ENCODE assay signal across 11 cellular contexts in genomic region chr1:201941420-201942128, GRCh38. TPM values are rescaled to one million over a fixed set of nuclear protein-coding genes. Genes with fewer than 3 reads are reported as not detected.
A peak's percentile ranks its signal among the peaks of the same experiment; 100 is the strongest.
DNase-seq lines count a peak whose midpoint lies in the region; ATAC-seq, FAIRE-seq and TF ChIP-seq lines count a peak whose summit lies in the region.
"Had no signal": no experiment of that assay in that cellular context is flagged by ENCODE, and none has a peak within 500 bp of the region (broad histone marks: within the 10 kb centered on the region; RNA-seq: fewer than 3 reads in every experiment).

No MANE protein-coding gene starts in this region.

- intact Hi-C loops in K562 (cut with micrococcal nuclease): no loop called here
- intact Hi-C loops in testis (cut with DNase I; ENCODE audit: low total_unique reads): no loop called here

- H3K27ac Mint-ChIP-seq in activated naive CD8-positive, alpha-beta T cell treated with anti-CD3 and anti-CD28 coated beads, Interleukin-2, amount 50 U/mL, for 24 hours: no peak overlapping the region
- H3K27ac Mint-ChIP-seq: activated CD4-positive, alpha-beta T cell treated with anti-CD3 and anti-CD28 coated beads for 36 hours; natural killer cell had no signal

- H3K4me1 ChIP-seq in K562 (replicated peaks in 1 of 2; ENCODE audit: control insufficient read depth in 2 of 2, insufficient read depth in 2 of 2, low read length in 2 of 2) (peaks cover 38 to 44% of the 10 kb centered on the region in 2 experiments), testis (peaks cover 16% of the 10 kb centered on the region)

- peaks cover 28% of the 10 kb centered on the region for H3K27me3 Mint-ChIP-seq in activated naive CD8-positive, alpha-beta T cell treated with anti-CD3 and anti-CD28 coated beads, Interleukin-2, amount 50 U/mL, for 24 hours

- in situ Hi-C loops in K562 (cut with MboI): no loop called here

- H3K9me1 ChIP-seq in K562 (ENCODE audit: control insufficient read depth, insufficient read depth, low read length): no peaks in the 10 kb centered on the region

- no peaks in the 10 kb centered on the region for H3K36me3 ChIP-seq in K562 (ENCODE audit: control insufficient read depth, insufficient read depth, low read length)
- no peaks in the 10 kb centered on the region for H3K36me3 ChIP-seq in testis (ENCODE audit: low read depth, missing control alignments)
- H3K36me3 ChIP-seq: MG63 had no signal

- H3K4me1 Mint-ChIP-seq in activated naive CD8-positive, alpha-beta T cell treated with anti-CD3 and anti-CD28 coated beads, Interleukin-2, amount 50 U/mL, for 24 hours: peaks cover 1% of the 10 kb centered on the region

- H3K4me3 ChIP-seq in K562 (peak overlapping the region; percentile 4; the same call in 1 of the 2 replicates), testis (peak overlapping the region in 1 of 2 donors; percentile 45)
- H3K4me3 ChIP-seq: MG63 had no signal

- 0 out of 6 replicates have a peak, but pooled peaks of 1 of the 3 experiments have one; percentile 26 for TF ChIP-seq CTCF in K562 (IDR thresholded peaks at IDR 0.05 in 2 of 3, conservative IDR thresholded peaks at IDR 0.05 in 1 of 3; ENCODE audit: insufficient read depth in 2 of 3, low read depth in 1 of 3, low read length in 3 of 3)
- TF ChIP-seq CTCF in testis (IDR thresholded peaks at IDR 0.05): no peak

- DNase-seq in NCI-H2029 (lab: John Stamatoyannopoulos, UW) (peak; percentile 53), K562 (ENCODE audit: extremely low read depth in 1 of 4, low spot score in 3 of 4) (peak; percentile 84 to 96 (median 86)), testis (peak; percentile 25), DMS 273 treated with DMSO at 0.1 percent for 48 hours (lab: John Stamatoyannopoulos, UW) (no peak)
- no peak for DNase-seq in activated naive CD8-positive, alpha-beta T cell treated with anti-CD3 and anti-CD28 coated beads, Interleukin-2, amount 50 U/mL, for 24 hours
- no peak for DNase-seq in activated naive CD4-positive, alpha-beta T cell treated with Interleukin-2 at 50 U/mL for 16 hours
- DNase-seq: activated CD4-positive, alpha-beta T cell treated with anti-CD3 and anti-CD28 coated beads for 36 hours; MG63; natural killer cell had no signal

- peak; percentile 80 for TF ChIP-seq POLR2A in K562 (conservative IDR thresholded peaks at IDR 0.05)
- no peak for TF ChIP-seq POLR2A in testis (IDR thresholded peaks at IDR 0.05)

- peak; percentile 58; the same call in 1 of the 2 replicates for TF ChIP-seq EP300 in K562 (IDR thresholded peaks at IDR 0.05; ENCODE audit: low read length)

- no peaks in the 10 kb centered on the region for H3K79me2 ChIP-seq in K562 (ENCODE audit: control insufficient read depth, insufficient read depth, low read length)

- FAIRE-seq in K562 (lab: Jason Lieb, UNC): peak; percentile 92

- WGBS in K562 (ENCODE audit: insufficient coverage, low coverage, missing lambda C conversion rate): 5% methylated on average over 18 of the region's 18 CpGs
- 36 to 47% methylated on average over 14 to 18 of the region's 18 CpGs for WGBS in testis, 2 donors

- peak in 1 of 2 experiments; percentile 22; a peak in 2 of 4 replicates for TF ChIP-seq RAD21 in K562 (CRISPR knock-in tag; conservative IDR thresholded peaks at IDR 0.05 in 1 of 2, IDR thresholded peaks at IDR 0.05 in 1 of 2)

- H3K27me3 ChIP-seq in K562 (ENCODE audit: control insufficient read depth in 2 of 2, insufficient read depth in 2 of 2, low read length in 2 of 2) (no peaks in the 10 kb centered on the region), layer of hippocampus (ENCODE audit: control insufficient read depth, insufficient read depth, low read length) (no peaks in the 10 kb centered on the region), testis (no peaks in the 10 kb centered on the region)
- H3K27me3 ChIP-seq: MG63 had no signal

- peak overlapping the region; percentile 91 for H3K27ac ChIP-seq in K562 (ENCODE audit: extremely low read depth, low read depth, low read length)
- peak overlapping the region; percentile 13 for H3K27ac ChIP-seq in layer of hippocampus (ENCODE audit: low read depth, low read length)
- peak overlapping the region; percentile 40 to 90 for H3K27ac ChIP-seq in testis

- H3K9me3 Mint-ChIP-seq in activated naive CD8-positive, alpha-beta T cell treated with anti-CD3 and anti-CD28 coated beads, Interleukin-2, amount 50 U/mL, for 24 hours: no peaks in the 10 kb centered on the region
- H3K9me3 Mint-ChIP-seq: natural killer cell had no signal

- ATAC-seq in K562 (peak; percentile 83), GM21528 (IDR thresholded peaks at IDR 0.05; ENCODE audit: low FRiP score, unreplicated experiment) (no peak)
- no peak for ATAC-seq in activated naive CD8-positive, alpha-beta T cell treated with anti-CD3 and anti-CD28 coated beads, Interleukin-2, amount 50 U/mL, for 24 hours
- ATAC-seq: activated CD4-positive, alpha-beta T cell treated with anti-CD3 and anti-CD28 coated beads for 36 hours; natural killer cell had no signal

- H3K9me3 ChIP-seq in K562 (replicated peaks; ENCODE audit: control insufficient read depth, insufficient read depth, low read depth, low read length): no peaks in the 10 kb centered on the region
- H3K9me3 ChIP-seq in testis: no peaks in the 10 kb centered on the region

- H3K4me2 ChIP-seq in K562 (ENCODE audit: insufficient read depth, low read length): peak overlapping the region; percentile 77

- H3K4me3 Mint-ChIP-seq in activated naive CD8-positive, alpha-beta T cell treated with anti-CD3 and anti-CD28 coated beads, Interleukin-2, amount 50 U/mL, for 24 hours: no peak overlapping the region
- H3K4me3 Mint-ChIP-seq: activated CD4-positive, alpha-beta T cell treated with anti-CD3 and anti-CD28 coated beads for 36 hours; natural killer cell had no signal

- CTCF ChIA-PET in K562 (lab: Yijun Ruan, JAX; ENCODE audit: low intra/inter-chr PET ratio): interaction anchor here (0.6 kb wide), 1 partner anchor 14 kb away, joined by 3 read pairs; the partner anchor contains the start of gene TIMM17A

- H3K9ac ChIP-seq in K562 (ENCODE audit: insufficient read depth in 1 of 2, low read depth in 2 of 2, low read length in 2 of 2): peak overlapping the region; percentile 81 to 90

- H2AFZ ChIP-seq in K562 (ENCODE audit: low read depth, low read length): peak overlapping the region; percentile 99

- BruUV-seq in K562 (replicated peaks; lab: Mats Ljungman, UMichigan): no TSS peak

- H3K36me3 Mint-ChIP-seq in activated naive CD8-positive, alpha-beta T cell treated with anti-CD3 and anti-CD28 coated beads, Interleukin-2, amount 50 U/mL, for 24 hours (ENCODE audit: low read depth): no peaks in the 10 kb centered on the region
- H3K36me3 Mint-ChIP-seq: natural killer cell had no signal

- H4K20me1 ChIP-seq in K562 (replicated peaks; ENCODE audit: control insufficient read depth, insufficient read depth, low read length): no peaks in the 10 kb centered on the region

- POLR2A ChIA-PET in K562 (lab: Yijun Ruan, JAX): interaction anchor here (0.5 to 1.8 kb wide), 7 partner anchors 9 to 25 kb away, joined by 3 to 9 read pairs (median 5); partner anchors contain the start of gene TIMM17A

RNA-seq across cellular contexts. Expression of gene LMOD1, which starts 4.8 kb away (rescaled TPM):
- 0.65 and 1.6 TPM in 2 replicates for total RNA-seq in K562 (2011; cell fraction: chromatin; rRNA removed; ENCODE audit: low replicate concordance)
- 1.4 and 1.7 TPM in 2 replicates for total RNA-seq in K562 (2011; cell fraction: nucleolus; rRNA removed)
- total RNA-seq in K562 (2011; cell fraction: nucleoplasm; rRNA removed): 0.92 and 1.5 TPM in 2 replicates
- 0.54 and 0.69 TPM in 2 replicates for total RNA-seq in K562 (2014; rRNA removed)
- 0.16 and 0.22 TPM in 2 replicates for total RNA-seq in K562 (2014; rRNA removed; fragmentation: Illumina TruSeq; extraction: Trizol)
- 0.15 and 0.22 TPM in 2 replicates for total RNA-seq in K562 (2015; rRNA removed; fragmentation: Illumina TruSeq; extraction: Trizol)
- 0.42 and 0.54 TPM in 2 replicates for total RNA-seq in K562 (2021)
- 0.28 and 0.43 TPM in 2 replicates for polyA plus RNA-seq in K562 (2011; rRNA removed)
- 0.24 and 0.48 TPM in 2 replicates for polyA plus RNA-seq in K562 (2011; cell fraction: cytosol; rRNA removed)
- polyA plus RNA-seq in K562 (2011; cell fraction: nucleus; rRNA removed): 0.65 and 1.5 TPM in 2 replicates
- 0.33 and 0.69 TPM in 2 replicates for polyA plus RNA-seq in K562 (2012)
- polyA plus RNA-seq in K562 (2014; fragmentation: Illumina TruSeq; extraction: Trizol): 0.40 and 0.45 TPM in 2 replicates
- polyA plus RNA-seq in K562 (2014; fragmentation: Nextera tagmentation; extraction: Ambion mirVana): under 1 TPM in 1 of 2 experiments, not detected in 1; 0.03 TPM
- 0.33 and 0.39 TPM in 2 replicates for polyA plus RNA-seq in K562 (2014; rRNA removed)
- polyA minus RNA-seq in K562 (2011; rRNA and poly(A)+ RNA removed): 0.27 and 0.60 TPM in 2 replicates
- polyA minus RNA-seq in K562 (2011; cell fraction: cytosol; rRNA and poly(A)+ RNA removed): 0.38 TPM in 1 of 2 replicates, not detected in the other
- 0.56 and 0.81 TPM in 2 replicates for polyA minus RNA-seq in K562 (2011; cell fraction: nucleus; rRNA and poly(A)+ RNA removed)
- 10 to 100 TPM; 31.4 to 46.3 TPM for total RNA-seq in testis
- polyA plus RNA-seq in testis (ENCODE audit: insufficient read depth, low read depth, low replicate concordance): 39.4 TPM
- total RNA-seq: activated CD4-positive, alpha-beta T cell treated with anti-CD3 and anti-CD28 coated beads for 36 hours; natural killer cell had no signal

RNA-seq across cellular contexts. Expression of gene TIMM17A, which starts 13.7 kb away (rescaled TPM):
- 89.8 and 171 TPM in 2 replicates for total RNA-seq in K562 (2011; cell fraction: chromatin; rRNA removed; ENCODE audit: low replicate concordance)
- 62.5 and 62.7 TPM in 2 replicates for total RNA-seq in K562 (2011; cell fraction: nucleolus; rRNA removed)
- 108 and 147 TPM in 2 replicates for total RNA-seq in K562 (2011; cell fraction: nucleoplasm; rRNA removed)
- total RNA-seq in K562 (2014; rRNA removed): 116 and 131 TPM in 2 replicates
- 226 and 256 TPM in 2 replicates for total RNA-seq in K562 (2014; rRNA removed; fragmentation: Illumina TruSeq; extraction: Trizol)
- 158 and 173 TPM in 2 replicates for total RNA-seq in K562 (2015; rRNA removed; fragmentation: Illumina TruSeq; extraction: Trizol)
- 179 and 180 TPM in 2 replicates for total RNA-seq in K562 (2021)
- polyA plus RNA-seq in K562 (2011; rRNA removed): 197 and 262 TPM in 2 replicates
- polyA plus RNA-seq in K562 (2011; cell fraction: cytosol; rRNA removed): 61.6 and 97.5 TPM in 2 replicates
- 58.4 and 74.7 TPM in 2 replicates for polyA plus RNA-seq in K562 (2011; cell fraction: nucleus; rRNA removed)
- 85.8 and 148 TPM in 2 replicates for polyA plus RNA-seq in K562 (2012)
- 146 and 154 TPM in 2 replicates for polyA plus RNA-seq in K562 (2014; fragmentation: Illumina TruSeq; extraction: Trizol)
- 100 to 1,000 TPM; 676 to 744 TPM for polyA plus RNA-seq in K562 (2014; fragmentation: Nextera tagmentation; extraction: Ambion mirVana)
- 155 and 178 TPM in 2 replicates for polyA plus RNA-seq in K562 (2014; rRNA removed)
- polyA minus RNA-seq in K562 (2011; rRNA and poly(A)+ RNA removed): 94.8 and 116 TPM in 2 replicates
- 31.9 and 42.0 TPM in 2 replicates for polyA minus RNA-seq in K562 (2011; cell fraction: cytosol; rRNA and poly(A)+ RNA removed)
- 29.8 and 43.9 TPM in 2 replicates for polyA minus RNA-seq in K562 (2011; cell fraction: nucleus; rRNA and poly(A)+ RNA removed)
- 10 to 100 TPM; 22.7 to 24.7 TPM for total RNA-seq in testis
- polyA plus RNA-seq in testis (ENCODE audit: insufficient read depth, low read depth, low replicate concordance): 42.5 TPM

RNA-seq across cellular contexts. Expression of gene RNPEP, which starts 40.9 kb away (rescaled TPM):
- total RNA-seq in K562 (2011; cell fraction: chromatin; rRNA removed; ENCODE audit: low replicate concordance): 80.9 and 81.4 TPM in 2 replicates
- total RNA-seq in K562 (2011; cell fraction: nucleolus; rRNA removed): 51.8 and 56.9 TPM in 2 replicates
- 46.3 and 49.2 TPM in 2 replicates for total RNA-seq in K562 (2011; cell fraction: nucleoplasm; rRNA removed)
- total RNA-seq in K562 (2014; rRNA removed): 64.4 and 76.9 TPM in 2 replicates
- 51.4 and 56.3 TPM in 2 replicates for total RNA-seq in K562 (2014; rRNA removed; fragmentation: Illumina TruSeq; extraction: Trizol)
- total RNA-seq in K562 (2015; rRNA removed; fragmentation: Illumina TruSeq; extraction: Trizol): 61.6 and 63.4 TPM in 2 replicates
- total RNA-seq in K562 (2021): 85.1 and 85.9 TPM in 2 replicates
- polyA plus RNA-seq in K562 (2011; rRNA removed): 47.7 and 102 TPM in 2 replicates
- polyA plus RNA-seq in K562 (2011; cell fraction: cytosol; rRNA removed): 51.2 and 51.7 TPM in 2 replicates
- polyA plus RNA-seq in K562 (2011; cell fraction: nucleus; rRNA removed): 83.3 and 107 TPM in 2 replicates
- polyA plus RNA-seq in K562 (2012): 97.9 and 111 TPM in 2 replicates
- 119 and 131 TPM in 2 replicates for polyA plus RNA-seq in K562 (2014; fragmentation: Illumina TruSeq; extraction: Trizol)
- polyA plus RNA-seq in K562 (2014; fragmentation: Nextera tagmentation; extraction: Ambion mirVana): 10 to 100 TPM; 27.5 to 35.1 TPM
- 63.5 and 70.8 TPM in 2 replicates for polyA plus RNA-seq in K562 (2014; rRNA removed)
- 40.3 and 59.5 TPM in 2 replicates for polyA minus RNA-seq in K562 (2011; rRNA and poly(A)+ RNA removed)
- polyA minus RNA-seq in K562 (2011; cell fraction: cytosol; rRNA and poly(A)+ RNA removed): 46.6 and 57.6 TPM in 2 replicates
- polyA minus RNA-seq in K562 (2011; cell fraction: nucleus; rRNA and poly(A)+ RNA removed): 16.6 and 28.9 TPM in 2 replicates
- 10 to 100 TPM; 55.4 to 58.1 TPM for total RNA-seq in testis
- 60.4 TPM for polyA plus RNA-seq in testis (ENCODE audit: insufficient read depth, low read depth, low replicate concordance)

RNA-seq across cellular contexts. Expression of gene SHISA4, which starts 52.9 kb away (rescaled TPM):
- total RNA-seq in K562 (2011; cell fraction: chromatin; rRNA removed; ENCODE audit: low replicate concordance): 0.74 and 2.5 TPM in 2 replicates
- total RNA-seq in K562 (2011; cell fraction: nucleolus; rRNA removed): 1.8 and 3.3 TPM in 2 replicates
- 2.2 and 3.8 TPM in 2 replicates for total RNA-seq in K562 (2011; cell fraction: nucleoplasm; rRNA removed)
- total RNA-seq in K562 (2014; rRNA removed) (0.68 and 1.0 TPM in 2 replicates), K562 (2014; rRNA removed; fragmentation: Illumina TruSeq; extraction: Trizol) (0.15 TPM in 1 of 2 replicates, not detected in the other), K562 (2015; rRNA removed; fragmentation: Illumina TruSeq; extraction: Trizol) (0.19 and 0.43 TPM in 2 replicates), K562 (2021) (0.40 and 0.84 TPM in 2 replicates), testis (10 to 100 TPM; 45.5 to 48.0 TPM)
- polyA plus RNA-seq in K562 (2011; rRNA removed) (0.95 and 1.2 TPM in 2 replicates), K562 (2014; fragmentation: Illumina TruSeq; extraction: Trizol) (0.27 and 0.75 TPM in 2 replicates), K562 (2014; fragmentation: Nextera tagmentation; extraction: Ambion mirVana) (not detected), K562 (2014; rRNA removed) (0.73 and 0.81 TPM in 2 replicates), testis (ENCODE audit: insufficient read depth, low read depth, low replicate concordance) (32.6 TPM)
- polyA plus RNA-seq in K562 (2011; cell fraction: cytosol; rRNA removed): 1.3 and 5.2 TPM in 2 replicates
- 1.3 and 4.0 TPM in 2 replicates for polyA plus RNA-seq in K562 (2011; cell fraction: nucleus; rRNA removed)
- 0.74 and 2.6 TPM in 2 replicates for polyA plus RNA-seq in K562 (2012)
- 0.21 and 1.1 TPM in 2 replicates for polyA minus RNA-seq in K562 (2011; rRNA and poly(A)+ RNA removed)
- not detected in 2 replicates for polyA minus RNA-seq in K562 (2011; cell fraction: cytosol; rRNA and poly(A)+ RNA removed)
- 0.54 and 1.1 TPM in 2 replicates for polyA minus RNA-seq in K562 (2011; cell fraction: nucleus; rRNA and poly(A)+ RNA removed)

Comparison
In these comparisons a context has a peak if more than half of its experiments do, and no peak if none do; other contexts are left out.
1. DNase-seq: peak in NCI-H2029 (single experiment), K562 (4 of 4) and testis (single experiment); none in DMS 273 treated with DMSO at 0.1 percent for 48 hours (single experiment), activated naive CD8-positive, alpha-beta T cell treated with anti-CD3 and anti-CD28 coated beads, Interleukin-2, amount 50 U/mL, for 24 hours (single experiment) and activated naive CD4-positive, alpha-beta T cell treated with Interleukin-2 at 50 U/mL for 16 hours (single experiment).
2. H3K27ac ChIP-seq: peak in every context shown above with its lines; median percentile 91 in K562; 65 in testis; 13 in layer of hippocampus.
3. RNA of gene LMOD1, which starts 4.8 kb away (total RNA-seq): 31.4 to 46.3 TPM in testis; 0.15 to 1.7 TPM in K562; every median in the first group is over 10 times any median in the second.